In the genomic region with DNA sequence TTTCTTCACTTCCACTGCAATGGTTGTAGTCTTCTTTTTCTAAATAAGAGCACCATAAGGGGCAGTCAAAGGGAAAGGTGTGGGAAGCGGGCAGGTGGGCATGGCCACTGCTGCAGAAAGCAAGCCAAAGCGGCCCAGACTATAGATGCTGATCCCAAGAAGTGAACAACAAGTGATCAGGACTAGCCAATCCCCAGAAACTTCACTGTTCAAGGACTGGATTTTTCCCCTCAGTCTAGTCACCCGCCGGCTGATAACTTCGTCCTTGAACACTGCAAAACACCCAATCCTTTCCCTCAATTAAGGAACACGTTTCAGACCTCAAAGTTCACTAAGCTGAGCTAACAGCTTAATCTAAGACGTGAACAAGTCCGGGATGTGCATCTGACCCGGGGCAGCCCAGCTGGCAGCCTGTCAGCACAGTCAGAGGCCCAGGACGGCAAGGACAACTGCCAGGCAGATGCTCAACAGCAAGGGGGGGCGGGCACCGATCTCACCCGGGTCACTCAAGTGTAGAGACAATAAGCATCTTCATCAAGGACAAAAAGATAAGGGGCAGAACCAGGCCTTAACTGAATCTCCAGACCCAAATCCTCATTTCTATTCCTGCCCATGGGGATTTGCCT, we compare ENCODE assay signal across 14 cellular contexts.
"Had no signal": no experiment of that assay in that cellular context is flagged by ENCODE, and none has a peak within 500 bp of the region (broad histone marks: within the 10 kb centered on the region; RNA-seq: fewer than 3 reads in every experiment).

No MANE protein-coding gene starts in this region.

- ATAC-seq: foreskin keratinocyte; natural killer cell treated with Interleukin-12 subunit alpha and Interleukin-12 subunit beta and Interleukin-15 and Interleukin-18, amount 100 ng/mL, for 72 hours; stimulated activated effector memory CD8-positive, alpha-beta T cell treated with anti-CD3 and anti-CD28 coated beads, Interleukin-12 subunit alpha, Interleukin-12 subunit beta, amount 100 ng/mL, for 72 hours had no signal

- H3K9me3 ChIP-seq: ascending aorta, esophagus squamous epithelium, transverse colon had no signal

- H3K27ac ChIP-seq: ascending aorta, esophagus squamous epithelium, foreskin keratinocyte, transverse colon had no signal

- H3K27me3 ChIP-seq: ascending aorta, dorsolateral prefrontal cortex, esophagus squamous epithelium, foreskin keratinocyte, transverse colon had no signal

- H3K4me3 ChIP-seq: ascending aorta, dorsolateral prefrontal cortex, esophagus squamous epithelium, transverse colon had no signal

- DNase-seq: activated CD4-positive, alpha-beta T cell treated with anti-CD3 and anti-CD28 coated beads, Interleukin-2, amount 50 U/mL, for 48 hours; activated CD4-positive, CD25-positive, alpha-beta regulatory T cell treated with anti-CD3 and anti-CD28 coated beads, Interleukin-2, amount 50 U/mL, for 72 hours; esophagus squamous epithelium; foreskin keratinocyte; kidney glomerular epithelial cell; retina; SIG-M5; small intestine; SW 1271; transverse colon had no signal

- H3K4me1 ChIP-seq: ascending aorta, esophagus squamous epithelium, foreskin keratinocyte, transverse colon had no signal
